Comparison of ENCODE assay signal across 1 cellular context in the genomic region with DNA sequence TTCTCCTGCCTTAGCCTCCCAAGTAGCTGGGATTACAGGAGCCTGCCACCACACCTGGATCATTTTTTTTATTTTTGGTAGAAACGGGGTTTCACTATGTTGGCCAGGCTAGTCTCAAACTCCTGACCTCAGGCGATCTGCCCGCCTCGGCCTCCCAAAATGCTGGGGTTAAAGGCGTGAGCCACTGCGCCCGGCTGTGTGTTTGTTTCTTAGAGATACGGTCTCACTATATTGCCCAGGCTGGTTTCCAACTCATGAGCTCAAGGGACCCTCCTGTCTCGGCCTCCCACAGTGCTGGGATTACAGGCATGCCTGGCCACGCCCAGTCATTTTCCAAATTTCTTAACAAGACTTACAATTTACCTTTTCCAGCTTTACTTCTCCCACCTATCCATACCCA.
TF ChIP-seq lines count a peak whose summit lies in the region.

No MANE protein-coding gene starts in this region.

TF ChIP-seq in H1, 55 proteins besides CTCF, POLR2A, EP300 and RAD21:
- TF ChIP-seq RFX5 (IDR thresholded peaks at IDR 0.05; ENCODE audit: borderline replicate concordance, low read depth, low read length) (no peak), TBP (IDR thresholded peaks at IDR 0.05; ENCODE audit: low read depth, low read length) (no peak), SRF (IDR thresholded peaks at IDR 0.05; ENCODE audit: low read depth, low read length) (no peak), FOSL1 (IDR thresholded peaks at IDR 0.05; ENCODE audit: insufficient read depth, low read depth, low read length) (no peak), BACH1 (IDR thresholded peaks at IDR 0.05; ENCODE audit: low read length) (no peak), TAF1 (IDR thresholded peaks at IDR 0.05; ENCODE audit: low read depth, low read length) (no peak), CHD2 (IDR thresholded peaks at IDR 0.05; ENCODE audit: low read length) (no peak), CBX5 (IDR thresholded peaks at IDR 0.05; ENCODE audit: low read depth, low read length) (no peak), SAP30 (IDR thresholded peaks at IDR 0.05; ENCODE audit: insufficient read depth, insufficient replicate concordance, low read length) (no peak), SIRT6 (IDR thresholded peaks at IDR 0.05; ENCODE audit: low read length) (no peak), SUZ12 (IDR thresholded peaks at IDR 0.05; ENCODE audit: low read length) (no peak), NRF1 (IDR thresholded peaks at IDR 0.05; ENCODE audit: low read depth, low read length) (no peak), SP4 (IDR thresholded peaks at IDR 0.05; ENCODE audit: low read length) (no peak), ZNF274 (IDR thresholded peaks at IDR 0.05; ENCODE audit: borderline replicate concordance, extremely low read depth, low read length) (no peak), CEBPB (IDR thresholded peaks at IDR 0.05; ENCODE audit: low read depth, low read length) (no peak), ASH2L (IDR thresholded peaks at IDR 0.05; ENCODE audit: low read length) (no peak)
- TF ChIP-seq, protein P1, sequence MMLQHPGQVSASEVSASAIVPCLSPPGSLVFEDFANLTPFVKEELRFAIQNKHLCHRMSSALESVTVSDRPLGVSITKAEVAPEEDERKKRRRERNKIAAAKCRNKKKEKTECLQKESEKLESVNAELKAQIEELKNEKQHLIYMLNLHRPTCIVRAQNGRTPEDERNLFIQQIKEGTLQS (IDR thresholded peaks at IDR 0.05; ENCODE audit: insufficient read depth, low read depth, low read length), result no peak
- TF ChIP-seq, protein P2, sequence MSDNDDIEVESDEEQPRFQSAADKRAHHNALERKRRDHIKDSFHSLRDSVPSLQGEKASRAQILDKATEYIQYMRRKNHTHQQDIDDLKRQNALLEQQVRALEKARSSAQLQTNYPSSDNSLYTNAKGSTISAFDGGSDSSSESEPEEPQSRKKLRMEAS (IDR thresholded peaks at IDR 0.05), result no peak
- TF ChIP-seq, protein P3, sequence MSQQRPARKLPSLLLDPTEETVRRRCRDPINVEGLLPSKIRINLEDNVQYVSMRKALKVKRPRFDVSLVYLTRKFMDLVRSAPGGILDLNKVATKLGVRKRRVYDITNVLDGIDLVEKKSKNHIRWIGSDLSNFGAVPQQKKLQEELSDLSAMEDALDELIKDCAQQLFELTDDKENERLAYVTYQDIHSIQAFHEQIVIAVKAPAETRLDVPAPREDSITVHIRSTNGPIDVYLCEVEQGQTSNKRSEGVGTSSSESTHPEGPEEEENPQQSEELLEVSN (IDR thresholded peaks at IDR 0.05), result no peak
